Comparison of ENCODE assay signal across 31 cellular contexts in the genomic region with DNA sequence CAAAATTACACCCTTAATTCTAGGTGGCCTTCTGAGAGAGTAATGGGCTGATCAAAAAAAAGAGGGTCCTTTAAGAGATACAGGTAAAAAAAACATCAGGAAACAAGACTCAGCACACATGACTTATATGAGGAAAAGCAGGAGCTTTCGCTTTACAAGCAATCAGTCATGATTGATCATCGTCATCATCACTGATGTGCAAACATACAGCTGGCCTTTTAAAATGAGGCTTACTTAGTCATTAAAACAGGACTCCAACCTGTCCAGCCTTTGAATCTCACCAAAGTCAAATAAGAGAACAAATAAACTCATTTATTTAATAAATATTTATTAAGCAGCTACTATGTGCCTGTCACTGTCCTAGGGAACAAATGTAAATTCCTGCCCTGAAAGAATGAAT.
"Had no signal": no experiment of that assay in that cellular context is flagged by ENCODE, and none has a peak within 500 bp of the region (broad histone marks: within the 10 kb centered on the region; RNA-seq: fewer than 3 reads in every experiment).

No MANE protein-coding gene starts in this region.

- ATAC-seq: activated CD8-positive, alpha-beta T cell treated with anti-CD3 and anti-CD28 coated beads for 36 hours; activated naive CD4-positive, alpha-beta T cell treated with anti-CD3 and anti-CD28 coated beads, Interleukin-2, amount 50 U/mL, for 72 hours; activated T-cell treated with anti-CD3 and anti-CD28 coated beads, Interleukin-2, amount 50 U/mL, for 4 hours; activated T-cell treated with anti-CD3 and anti-CD28 coated beads, Interleukin-2, amount 50 U/mL, for 72 hours; activated T-helper 17 cell treated with anti-CD3 and anti-CD28 coated beads, Interleukin-2, amount 50 U/mL, for 72 hours; body of pancreas had no signal

- DNase-seq: activated B cell treated with CpG ODN at 0.5 μM for 24 hours; activated CD4-positive, alpha-beta memory T cell treated with anti-CD3 and anti-CD28 coated beads for 36 hours; activated CD4-positive, alpha-beta T cell treated with anti-CD3 and anti-CD28 coated beads for 4 hours; activated CD4-positive, alpha-beta T cell treated with anti-CD3 and anti-CD28 coated beads, Interleukin-2, amount 10 ng/mL, durations not matched to agents 24 days and 14 days; activated CD4-positive, alpha-beta T cell treated with anti-CD3 and anti-CD28 coated beads, Interleukin-2, amount 50 U/mL, for 1 hour; activated CD4-positive, alpha-beta T cell treated with anti-CD3 and anti-CD28 coated beads, Interleukin-2, amount 50 U/mL, for 4 hours; activated CD4-positive, CD25-positive, alpha-beta regulatory T cell treated with anti-CD3 and anti-CD28 coated beads, Interleukin-2, amount 50 U/mL, for 72 hours; activated CD8-positive, alpha-beta memory T cell treated with anti-CD3 and anti-CD28 coated beads, Interleukin-2, amount 50 U/mL, for 4 hours; activated CD8-positive, alpha-beta T cell treated with anti-CD3 and anti-CD28 coated beads for 36 hours; activated effector memory CD4-positive, alpha-beta T cell treated with anti-CD3 and anti-CD28 coated beads, Interleukin-2, amount 50 U/mL, for 16 hours; activated gamma-delta T cell treated with Interleukin-2 at 50 U/mL for 16 hours; activated naive CD4-positive, alpha-beta T cell; activated naive CD4-positive, alpha-beta T cell treated with anti-CD3 and anti-CD28 coated beads for 36 hours; activated naive CD4-positive, alpha-beta T cell treated with anti-CD3 and anti-CD28 coated beads, Interleukin-2, amount 50 U/mL, for 16 hours; activated naive CD8-positive, alpha-beta T cell treated with anti-CD3 and anti-CD28 coated beads for 36 hours; activated T-cell treated with anti-CD3 and anti-CD28 coated beads for 4 hours; activated T-cell treated with anti-CD3 and anti-CD28 coated beads, Interleukin-2, amount 50 U/mL, for 1 hour; activated T-cell treated with anti-CD3 and anti-CD28 coated beads, Interleukin-2, amount 50 U/mL, for 4 hours; activated T-cell treated with anti-CD3 and anti-CD28 coated beads, Interleukin-2, amount 50 U/mL, for 72 hours; adrenal gland; amniotic stem cell; aorta; body of pancreas; brain microvascular endothelial cell; caudate nucleus; cerebellar nuclear complex; colonic mucosa; T-helper 2 cell; T-helper 9 cell had no signal
